24 cellular contexts compared by ENCODE assay signal in genomic region chr18:57078614-57079013, GRCh38.
"Had no signal": no experiment of that assay in that cellular context is flagged by ENCODE, and none has a peak within 500 bp of the region (broad histone marks: within the 10 kb centered on the region; RNA-seq: fewer than 3 reads in every experiment).

No MANE protein-coding gene starts in this region.

- H3K4me3 ChIP-seq: dorsolateral prefrontal cortex, esophagus muscularis mucosa, gastroesophageal sphincter, heart left ventricle, hepatocyte, lung, pancreas, right lobe of liver, thoracic aorta, tibial nerve, upper lobe of left lung had no signal

- H3K36me3 ChIP-seq: esophagus muscularis mucosa, gastroesophageal sphincter, heart left ventricle, neutrophil, pancreas, right lobe of liver, thoracic aorta, tibial nerve, upper lobe of left lung had no signal

- DNase-seq: dorsolateral prefrontal cortex; effector CD4-positive, alpha-beta T cell; foreskin keratinocyte; heart left ventricle; kidney; natural killer cell; pancreas; right lobe of liver; small intestine; stimulated activated CD4-positive, alpha-beta T cell treated with anti-CD3 and anti-CD28 coated beads, Interleukin-15, amount 100 ng/mL, for 24 hours; stimulated activated CD4-positive, alpha-beta T cell treated with anti-CD3 and anti-CD28 coated beads, Interleukin-2, amount 100 ng/mL, for 48 hours had no signal

- FAIRE-seq: endothelial cell of umbilical vein, kidney, pancreas, small intestine, urothelium cell line had no signal

- H3K4me2 ChIP-seq: hepatocyte had no signal

- H3K27ac ChIP-seq: dorsolateral prefrontal cortex, esophagus muscularis mucosa, foreskin keratinocyte, gastroesophageal sphincter, heart left ventricle, hepatocyte, neutrophil, pancreas, right lobe of liver, thoracic aorta, tibial nerve, upper lobe of left lung had no signal

- H3K9me3 Mint-ChIP-seq: natural killer cell had no signal

- H3K27me3 ChIP-seq: foreskin keratinocyte, pancreas, right lobe of liver, tibial nerve, upper lobe of left lung had no signal

- H3K9me3 ChIP-seq: neutrophil, pancreas, right lobe of liver, thoracic aorta, tibial nerve, upper lobe of left lung had no signal

- H3K79me2 ChIP-seq: hepatocyte had no signal

- H2AFZ ChIP-seq: hepatocyte had no signal

- H3K36me3 Mint-ChIP-seq: natural killer cell had no signal

- H3K4me3 Mint-ChIP-seq: memory B cell; natural killer cell; stimulated activated naive CD8-positive, alpha-beta T cell treated with anti-CD3 and anti-CD28 coated beads, Interleukin-15, Interleukin-2, amounts not matched to agents 100 ng/mL and 50 ng/mL, for 24 hours had no signal

- H3K27ac Mint-ChIP-seq: memory B cell had no signal

- H3K4me1 ChIP-seq: esophagus muscularis mucosa, foreskin keratinocyte, gastroesophageal sphincter, heart left ventricle, pancreas, right lobe of liver, tibial nerve, upper lobe of left lung had no signal

- ATAC-seq: foreskin keratinocyte, gastroesophageal sphincter, heart left ventricle, left lobe of liver, pancreas, right lobe of liver had no signal
